ENCODE assay signal across 8 cellular contexts in the genomic region with DNA sequence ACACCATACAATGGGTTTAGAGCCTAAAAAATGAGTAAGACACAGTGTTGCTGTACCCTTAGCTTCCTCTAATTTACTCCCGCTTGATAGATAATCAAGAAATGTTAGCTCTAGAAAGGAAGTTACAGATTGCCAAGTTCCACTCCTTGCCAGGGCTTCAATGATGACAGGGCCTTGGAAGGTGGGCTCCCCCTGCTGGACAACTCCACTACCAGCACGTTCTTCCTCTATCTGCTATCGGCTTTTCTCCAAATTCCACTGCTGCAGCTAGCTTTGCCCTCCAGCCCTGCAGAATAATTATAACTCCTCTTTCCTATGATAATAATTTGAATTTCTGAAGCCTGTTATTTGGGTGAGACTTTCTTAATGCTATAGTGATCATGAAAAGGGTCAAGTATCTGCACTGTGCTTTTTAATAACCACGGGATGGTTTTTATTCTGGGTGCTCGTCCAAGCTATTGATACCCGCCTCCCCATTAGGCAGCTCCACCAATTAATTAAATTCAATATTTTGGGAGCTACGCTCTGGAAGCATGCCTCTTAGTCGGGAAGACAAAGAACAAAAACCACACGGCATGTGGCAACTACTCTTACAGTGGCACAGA. TPM values are rescaled to one million over a fixed set of nuclear protein-coding genes. Genes with fewer than 3 reads are reported as not detected.
DNase-seq lines count a peak whose midpoint lies in the region; ATAC-seq and TF ChIP-seq lines count a peak whose summit lies in the region.

No MANE protein-coding gene starts in this region.

- POLR2A ChIA-PET in WTC11 (lab: Charles Lee) = interaction anchor here (0.8 to 1.0 kb wide), 2 partner anchors 34 to 77 kb away, joined by 3 to 4 read pairs; no protein-coding TSS in a partner anchor

- H3K36me3 Mint-ChIP-seq in WTC11 = peaks cover 13% of the 10 kb centered on the region

- CTCF ChIA-PET in WTC11 (lab: Charles Lee) = interaction anchor here (0.6 to 3.9 kb wide), 41 partner anchors 8 to 518 kb away, joined by 3 to 82 read pairs (median 4); a partner anchor contains a TSS

- ATAC-seq in WTC11 = peak; percentile 43
- no peak for ATAC-seq in GM18861 (IDR thresholded peaks at IDR 0.05; ENCODE audit: unreplicated experiment)

- peak; percentile 78 for TF ChIP-seq CTCF in WTC11 (IDR thresholded peaks at IDR 0.05)

- H3K27me3 Mint-ChIP-seq in WTC11 (ENCODE audit: low read depth) = peaks cover 30% of the 10 kb centered on the region

- H3K4me3 Mint-ChIP-seq in WTC11 = no peak overlapping the region

- H3K4me1 Mint-ChIP-seq in WTC11 = peaks cover 79% of the 10 kb centered on the region

- peaks cover 7% of the 10 kb centered on the region for H3K9me3 Mint-ChIP-seq in WTC11

- peak; percentile 80 for DNase-seq in DMS 273 (lab: John Stamatoyannopoulos, UW; ENCODE audit: unreplicated experiment)
- no peak for DNase-seq in DMS 273 treated with DMSO at 0.1 percent for 48 hours (lab: John Stamatoyannopoulos, UW)
- peak; percentile 64 for DNase-seq in NCI-H146 (lab: John Stamatoyannopoulos, UW)
- peak; percentile 83 for DNase-seq in WTC11 (ENCODE audit: low spot score)
- peak; percentile 17 for DNase-seq in central memory CD4-positive, alpha-beta T cell
- DNase-seq in left kidney (ENCODE audit: low read depth, low spot score) = peak; percentile 89
- peak; percentile 41 to 51 for DNase-seq in stimulated activated CD4-positive, alpha-beta T cell treated with anti-CD3 and anti-CD28 coated beads, Interleukin-4, amount 100 ng/mL, for 48 hours (ENCODE audit: low read depth in 2 of 2)

- no peak overlapping the region for H3K27ac Mint-ChIP-seq in WTC11

TF ChIP-seq in WTC11, 78 proteins besides CTCF, POLR2A, EP300 and RAD21:
- TF ChIP-seq, protein P1, sequence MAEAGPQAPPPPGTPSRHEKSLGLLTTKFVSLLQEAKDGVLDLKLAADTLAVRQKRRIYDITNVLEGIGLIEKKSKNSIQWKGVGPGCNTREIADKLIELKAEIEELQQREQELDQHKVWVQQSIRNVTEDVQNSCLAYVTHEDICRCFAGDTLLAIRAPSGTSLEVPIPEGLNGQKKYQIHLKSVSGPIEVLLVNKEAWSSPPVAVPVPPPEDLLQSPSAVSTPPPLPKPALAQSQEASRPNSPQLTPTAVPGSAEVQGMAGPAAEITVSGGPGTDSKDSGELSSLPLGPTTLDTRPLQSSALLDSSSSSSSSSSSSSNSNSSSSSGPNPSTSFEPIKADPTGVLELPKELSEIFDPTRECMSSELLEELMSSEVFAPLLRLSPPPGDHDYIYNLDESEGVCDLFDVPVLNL (CRISPR knock-in tag; IDR thresholded peaks at IDR 0.05; ENCODE audit: borderline replicate concordance, low read depth) = no peak
- TF ChIP-seq FOXK1 (CRISPR knock-in tag; IDR thresholded peaks at IDR 0.05) = no peak
- TF ChIP-seq, protein P2, sequence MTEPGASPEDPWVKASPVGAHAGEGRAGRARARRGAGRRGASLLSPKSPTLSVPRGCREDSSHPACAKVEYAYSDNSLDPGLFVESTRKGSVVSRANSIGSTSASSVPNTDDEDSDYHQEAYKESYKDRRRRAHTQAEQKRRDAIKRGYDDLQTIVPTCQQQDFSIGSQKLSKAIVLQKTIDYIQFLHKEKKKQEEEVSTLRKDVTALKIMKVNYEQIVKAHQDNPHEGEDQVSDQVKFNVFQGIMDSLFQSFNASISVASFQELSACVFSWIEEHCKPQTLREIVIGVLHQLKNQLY (CRISPR knock-in tag; IDR thresholded peaks at IDR 0.05) = no peak
- no peak for TF ChIP-seq ZNF317 (CRISPR knock-in tag; IDR thresholded peaks at IDR 0.05; ENCODE audit: borderline replicate concordance, low read depth)
- TF ChIP-seq, protein P3, sequence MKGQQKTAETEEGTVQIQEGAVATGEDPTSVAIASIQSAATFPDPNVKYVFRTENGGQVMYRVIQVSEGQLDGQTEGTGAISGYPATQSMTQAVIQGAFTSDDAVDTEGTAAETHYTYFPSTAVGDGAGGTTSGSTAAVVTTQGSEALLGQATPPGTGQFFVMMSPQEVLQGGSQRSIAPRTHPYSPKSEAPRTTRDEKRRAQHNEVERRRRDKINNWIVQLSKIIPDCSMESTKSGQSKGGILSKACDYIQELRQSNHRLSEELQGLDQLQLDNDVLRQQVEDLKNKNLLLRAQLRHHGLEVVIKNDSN (CRISPR knock-in tag; IDR thresholded peaks at IDR 0.05) = no peak
- TF ChIP-seq ZNF396 (CRISPR knock-in tag; IDR thresholded peaks at IDR 0.05; ENCODE audit: borderline replicate concordance) = no peak
- TF ChIP-seq, protein P4, sequence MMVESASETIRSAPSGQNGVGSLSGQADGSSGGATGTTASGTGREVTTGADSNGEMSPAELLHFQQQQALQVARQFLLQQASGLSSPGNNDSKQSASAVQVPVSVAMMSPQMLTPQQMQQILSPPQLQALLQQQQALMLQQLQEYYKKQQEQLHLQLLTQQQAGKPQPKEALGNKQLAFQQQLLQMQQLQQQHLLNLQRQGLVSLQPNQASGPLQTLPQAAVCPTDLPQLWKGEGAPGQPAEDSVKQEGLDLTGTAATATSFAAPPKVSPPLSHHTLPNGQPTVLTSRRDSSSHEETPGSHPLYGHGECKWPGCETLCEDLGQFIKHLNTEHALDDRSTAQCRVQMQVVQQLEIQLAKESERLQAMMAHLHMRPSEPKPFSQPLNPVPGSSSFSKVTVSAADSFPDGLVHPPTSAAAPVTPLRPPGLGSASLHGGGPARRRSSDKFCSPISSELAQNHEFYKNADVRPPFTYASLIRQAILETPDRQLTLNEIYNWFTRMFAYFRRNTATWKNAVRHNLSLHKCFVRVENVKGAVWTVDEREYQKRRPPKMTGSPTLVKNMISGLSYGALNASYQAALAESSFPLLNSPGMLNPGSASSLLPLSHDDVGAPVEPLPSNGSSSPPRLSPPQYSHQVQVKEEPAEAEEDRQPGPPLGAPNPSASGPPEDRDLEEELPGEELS (CRISPR knock-in tag; IDR thresholded peaks at IDR 0.05) = no peak
- no peak for TF ChIP-seq PRRX2 (CRISPR knock-in tag; IDR thresholded peaks at IDR 0.05)
- no peak for TF ChIP-seq ZNF263 (CRISPR knock-in tag; IDR thresholded peaks at IDR 0.05; ENCODE audit: low read depth)
- TF ChIP-seq RORB (CRISPR knock-in tag; IDR thresholded peaks at IDR 0.05) = no peak
- no peak for TF ChIP-seq GABPB1 (CRISPR knock-in tag; IDR thresholded peaks at IDR 0.05)
TF ChIP-seq in WTC11: peak in this region for 0.

RNA-seq across cellular contexts. Expression of a gene that starts 9.0 kb away (rescaled TPM):
- 17.9 to 21.8 TPM (median 18.9 TPM) in 3 replicates for total RNA-seq in WTC11 (2021)
